Comparison of ENCODE assay signal across 30 cellular contexts in the genomic region with DNA sequence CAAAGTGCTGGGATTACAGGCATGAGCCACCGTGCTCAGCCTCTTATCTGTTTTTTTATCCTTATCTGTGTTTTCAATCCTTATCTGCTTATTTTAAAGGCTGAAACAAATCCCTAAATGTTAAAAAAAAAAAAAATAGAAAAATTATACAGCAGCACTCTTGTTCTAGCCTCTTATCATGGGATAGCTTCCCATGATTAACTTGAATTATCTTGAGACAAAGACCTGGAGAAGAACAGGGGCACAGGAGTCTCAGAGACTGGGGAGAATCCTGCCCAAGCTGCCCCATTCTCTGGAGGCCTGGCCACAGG.
"Had no signal": no experiment of that assay in that cellular context is flagged by ENCODE, and none has a peak within 500 bp of the region (broad histone marks: within the 10 kb centered on the region; RNA-seq: fewer than 3 reads in every experiment).

No MANE protein-coding gene starts in this region.

- DNase-seq: activated CD4-positive, alpha-beta memory T cell treated with anti-CD3 and anti-CD28 coated beads for 36 hours; activated CD4-positive, alpha-beta T cell treated with anti-CD3 and anti-CD28 coated beads, Interleukin-2, amount 10 ng/mL, durations not matched to agents 24 days and 14 days; activated CD8-positive, alpha-beta memory T cell treated with anti-CD3 and anti-CD28 coated beads, Interleukin-2, amount 50 U/mL, for 4 hours; activated gamma-delta T cell; activated naive CD4-positive, alpha-beta T cell treated with anti-CD3 and anti-CD28 coated beads, Interleukin-2, amount 10 ng/mL, durations not matched to agents 7 days and 5 days; activated T-cell treated with anti-CD3 and anti-CD28 coated beads, Interleukin-2, amount 50 U/mL, for 1 hour; amniotic stem cell; central memory CD4-positive, alpha-beta T cell; foreskin fibroblast; heart left ventricle; naive B cell; nephron progenitor cell; ovary; retina; stimulated activated CD4-positive, alpha-beta T cell treated with anti-CD3 and anti-CD28 coated beads, Interleukin-12 subunit alpha, Interleukin-12 subunit beta, amount 100 ng/mL, for 4 hours; stimulated activated CD4-positive, alpha-beta T cell treated with anti-CD3 and anti-CD28 coated beads, Interleukin-4, amount 100 ng/mL, for 1 hour; T-cell had no signal

- H3K36me3 ChIP-seq: heart left ventricle, neutrophil, ovary, prostate gland, suprapubic skin, tibial artery had no signal

- H3K9me3 ChIP-seq: neutrophil, ovary, prostate gland, suprapubic skin, tibial artery had no signal

- H3K27me3 ChIP-seq: heart left ventricle, neutrophil, ovary, suprapubic skin, tibial artery had no signal

- H3K27me3 Mint-ChIP-seq: activated CD4-positive, alpha-beta memory T cell treated with anti-CD3 and anti-CD28 coated beads for 36 hours; activated CD4-positive, alpha-beta T cell treated with anti-CD3 and anti-CD28 coated beads, Interleukin-2, amount 10 ng/mL, durations not matched to agents 24 days and 14 days; activated naive CD4-positive, alpha-beta T cell treated with anti-CD3 and anti-CD28 coated beads, Interleukin-2, amount 10 ng/mL, durations not matched to agents 7 days and 5 days; activated naive CD8-positive, alpha-beta T cell treated with anti-CD3 and anti-CD28 coated beads, Interleukin-2, amount 10 ng/mL, durations not matched to agents 7 days and 5 days; naive B cell; T-cell had no signal

- H3K4me3 Mint-ChIP-seq: activated CD4-positive, alpha-beta memory T cell treated with anti-CD3 and anti-CD28 coated beads for 36 hours; activated CD4-positive, alpha-beta T cell treated with anti-CD3 and anti-CD28 coated beads, Interleukin-2, amount 10 ng/mL, durations not matched to agents 24 days and 14 days; activated naive CD4-positive, alpha-beta T cell treated with anti-CD3 and anti-CD28 coated beads, Interleukin-2, amount 10 ng/mL, durations not matched to agents 7 days and 5 days; activated naive CD8-positive, alpha-beta T cell treated with anti-CD3 and anti-CD28 coated beads, Interleukin-2, amount 10 ng/mL, durations not matched to agents 7 days and 5 days; activated T-helper 1 cell treated with anti-CD3 and anti-CD28 coated beads, Interleukin-12 subunit alpha, Interleukin-12 subunit beta, Interleukin-2, Interleukin-4 antibody, amounts not matched to agents 30 ng/mL and 10 ng/mL and 1 ng/mL, durations not matched to agents 14 hours and 24 hours and 36 hours; naive B cell; nephron progenitor cell; T-cell; T-helper 2 cell treated with Interferon-gamma antibody and Interleukin-4, amounts not matched to agents 5 μg/mL and 100 μg/mL, for 36 hours had no signal

- H3K4me3 ChIP-seq: heart left ventricle, lung, ovary, prostate gland, skin epidermis, suprapubic skin, tibial artery had no signal

- ATAC-seq: activated CD4-positive, CD25-positive, alpha-beta regulatory T cell treated with anti-CD3 and anti-CD28 coated beads, Interleukin-2, amount 50 U/mL, for 24 hours; esophagus mucosa; sciatic nerve; T-cell had no signal

- H3K4me1 Mint-ChIP-seq: naive B cell had no signal

- FAIRE-seq: astrocyte had no signal

- H3K27ac Mint-ChIP-seq: activated CD4-positive, alpha-beta memory T cell treated with anti-CD3 and anti-CD28 coated beads for 36 hours; activated CD4-positive, alpha-beta T cell treated with anti-CD3 and anti-CD28 coated beads, Interleukin-2, amount 10 ng/mL, durations not matched to agents 24 days and 14 days; activated naive CD4-positive, alpha-beta T cell treated with anti-CD3 and anti-CD28 coated beads, Interleukin-2, amount 10 ng/mL, durations not matched to agents 7 days and 5 days; activated naive CD8-positive, alpha-beta T cell treated with anti-CD3 and anti-CD28 coated beads, Interleukin-2, amount 10 ng/mL, durations not matched to agents 7 days and 5 days; nephron progenitor cell; T-cell had no signal

- H3K27ac ChIP-seq: heart left ventricle, neutrophil, ovary, prostate gland, skin epidermis, suprapubic skin, tibial artery had no signal
